24 cellular contexts compared by ENCODE assay signal in genomic region chr15:49178477-49178876, GRCh38.
"Had no signal": no experiment of that assay in that cellular context is flagged by ENCODE, and none has a peak within 500 bp of the region (broad histone marks: within the 10 kb centered on the region; RNA-seq: fewer than 3 reads in every experiment).

No MANE protein-coding gene starts in this region.

- H3K4me1 ChIP-seq: lower lobe of right lung, neural progenitor cell, parathyroid adenoma, right atrium auricular region, testis, tibial artery, upper lobe of right lung, uterus had no signal

- H3K9me3 ChIP-seq: lower lobe of right lung, right atrium auricular region, stomach, testis, tibial artery, upper lobe of right lung, uterus had no signal

- H3K36me3 ChIP-seq: lower lobe of right lung, neural progenitor cell, right atrium auricular region, stomach, upper lobe of right lung, uterus had no signal

- H3K4me3 ChIP-seq: coronary artery, lower lobe of right lung, neural progenitor cell, right atrium auricular region, smooth muscle cell, stomach, testis, tibial artery, upper lobe of right lung, uterus had no signal

- ATAC-seq: effector memory CD8-positive, alpha-beta T cell; left ventricle myocardium superior; lower lobe of right lung; natural killer cell treated with Interleukin-12 subunit alpha and Interleukin-12 subunit beta and Interleukin-15 and Interleukin-18, amount 100 ng/mL, for 72 hours; sciatic nerve; stimulated activated effector memory CD8-positive, alpha-beta T cell treated with anti-CD3 and anti-CD28 coated beads, Interleukin-12 subunit alpha, Interleukin-12 subunit beta, amount 100 ng/mL, for 72 hours; upper lobe of right lung had no signal

- H3K27ac ChIP-seq: coronary artery, lower lobe of right lung, neural progenitor cell, parathyroid adenoma, right atrium auricular region, stomach, testis, tibial artery, upper lobe of right lung, uterus had no signal

- DNase-seq: dermis blood vessel endothelial cell; effector memory CD8-positive, alpha-beta T cell; hypothalamus; immature natural killer cell; islet precursor cell; left ventricle myocardium superior; lower lobe of right lung; stimulated activated CD4-positive, alpha-beta T cell treated with anti-CD3 and anti-CD28 coated beads, Interleukin-2, amount 100 ng/mL, for 24 hours; stimulated activated CD4-positive, alpha-beta T cell treated with anti-CD3 and anti-CD28 coated beads, Interleukin-4, amount 100 ng/mL, for 24 hours; stimulated activated naive CD4-positive, alpha-beta T cell treated with Interleukin-2 at 50 U/mL for 16 hours; stomach; testis; tibial artery; upper lobe of right lung; uterus had no signal

- H2AFZ ChIP-seq: neural progenitor cell, parathyroid adenoma had no signal

- FAIRE-seq: endometrium had no signal

- H3K9ac ChIP-seq: neural progenitor cell, parathyroid adenoma had no signal

- H3K27me3 ChIP-seq: neural progenitor cell, right atrium auricular region, stomach, testis, tibial artery, upper lobe of right lung, uterus had no signal

- H3K4me2 ChIP-seq: neural progenitor cell, smooth muscle cell had no signal
